8 cellular contexts compared by ENCODE assay signal in the genomic region with DNA sequence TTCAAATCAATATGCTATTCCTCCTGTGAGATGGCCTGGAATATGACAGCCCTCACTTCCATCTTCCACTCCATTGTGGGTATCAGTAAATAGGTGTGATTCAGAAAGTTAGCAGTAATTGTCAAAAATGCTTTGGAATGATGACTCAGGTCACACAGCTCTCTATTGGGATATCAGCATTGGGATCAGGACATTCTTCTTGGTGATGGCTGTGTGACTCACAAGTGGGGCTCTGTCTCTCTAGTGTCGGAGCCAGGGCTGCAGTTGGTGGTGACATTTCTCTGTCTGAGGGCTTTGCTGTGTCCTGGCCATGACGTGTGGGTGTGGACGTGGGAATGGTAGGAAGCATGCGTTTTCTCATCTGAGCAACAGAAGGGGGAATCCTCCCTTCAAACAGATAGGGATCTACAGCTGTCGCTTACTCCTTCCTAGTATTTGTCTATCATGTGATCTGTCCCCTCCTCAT.
DNase-seq lines count a peak whose midpoint lies in the region; ATAC-seq and TF ChIP-seq lines count a peak whose summit lies in the region.

No MANE protein-coding gene starts in this region.

- peaks cover 18% of the 10 kb centered on the region for H3K36me3 ChIP-seq in mesodermal cell (ENCODE audit: control insufficient read depth, insufficient read depth, low read length)

- H3K27ac ChIP-seq in mesodermal cell (ENCODE audit: low read depth, low read length, severe bottlenecking): peak overlapping the region; percentile 99

- ATAC-seq in omental fat pad (ENCODE audit: low FRiP score) (no peak), GM18867 (IDR thresholded peaks at IDR 0.05; ENCODE audit: unreplicated experiment) (no peak)

- no peak overlapping the region for H3K4me3 ChIP-seq in choroid plexus epithelial cell (ENCODE audit: low read depth, low read length)
- H3K4me3 ChIP-seq in mesodermal cell (ENCODE audit: extremely low read depth, insufficient read depth, low read length, poor library complexity, severe bottlenecking): no peak overlapping the region

- peaks cover 69% of the 10 kb centered on the region for H3K4me1 ChIP-seq in mesodermal cell (ENCODE audit: control insufficient read depth, insufficient read depth, low read length, poor library complexity, severe bottlenecking)

- H3K9me3 ChIP-seq in mesodermal cell (ENCODE audit: control insufficient read depth, low read length): no peaks in the 10 kb centered on the region

- 42 to 54% methylated on average over 3 of the region's 5 CpGs for WGBS in mesodermal cell (ENCODE audit: insufficient coverage in 2 of 2), 2 experiments

- DNase-seq in Ammon's horn (ENCODE audit: low spot score) (peak; percentile 30), LoVo (ENCODE audit: low spot score) (peak; percentile 81), choroid plexus epithelial cell (ENCODE audit: low read depth) (peak; percentile 27), NCI-H2081 (lab: John Stamatoyannopoulos, UW) (no peak), omental fat pad (ENCODE audit: low spot score) (no peak)
- no peak for DNase-seq in activated CD4-positive, CD25-positive, alpha-beta regulatory T cell (lab: John Stamatoyannopoulos, UW)

- no peak for TF ChIP-seq CTCF in choroid plexus epithelial cell (conservative IDR thresholded peaks at IDR 0.05; ENCODE audit: low read depth, low read length)
- TF ChIP-seq CTCF in omental fat pad (IDR thresholded peaks at IDR 0.05): no peak

Comparison
In these comparisons a context has a peak if more than half of its experiments do, and no peak if none do; other contexts are left out.
1. DNase-seq: peak in Ammon's horn (single experiment), LoVo (single experiment) and choroid plexus epithelial cell (single experiment); none in NCI-H2081 (0 of 2), omental fat pad (single experiment) and activated CD4-positive, CD25-positive, alpha-beta regulatory T cell (0 of 4).